12 cellular contexts compared by ENCODE assay signal in the genomic region with DNA sequence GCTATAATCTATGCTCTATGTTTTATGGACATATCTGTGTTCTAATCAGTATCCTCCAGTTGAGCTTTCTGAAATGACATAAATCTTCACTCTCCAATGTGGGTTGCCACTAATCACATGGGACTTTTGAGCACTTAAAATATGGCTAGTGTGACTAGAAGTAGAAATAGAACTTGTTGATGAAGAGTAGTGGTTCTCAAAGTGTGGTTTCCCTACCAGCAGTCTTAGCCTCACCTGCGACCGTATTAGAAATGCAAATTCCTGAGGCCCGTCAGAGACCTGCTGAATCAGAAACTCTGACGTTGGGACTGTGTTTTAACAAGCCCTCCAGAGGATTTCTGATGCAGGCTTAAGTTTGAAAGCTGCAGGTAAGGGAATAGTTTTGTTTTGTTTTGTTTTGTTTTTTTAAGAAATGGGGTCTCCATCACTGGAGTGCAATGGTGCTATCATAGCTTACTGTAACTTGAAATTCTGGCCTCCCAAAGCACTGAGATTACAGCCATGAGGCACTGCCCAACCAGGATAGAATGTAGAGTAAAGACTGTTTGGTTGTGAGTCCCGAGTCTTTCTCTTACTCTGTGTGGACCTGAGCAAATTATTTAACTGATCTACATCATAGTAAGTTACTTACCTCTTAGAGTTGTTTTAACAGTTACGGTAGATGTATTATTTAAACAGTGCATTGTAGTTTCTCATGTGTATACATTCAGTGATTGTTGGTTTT. TPM values are rescaled to one million over a fixed set of nuclear protein-coding genes. Genes with fewer than 3 reads are reported as not detected.
DNase-seq lines count a peak whose midpoint lies in the region; ATAC-seq and TF ChIP-seq lines count a peak whose summit lies in the region.
"Had no signal": no experiment of that assay in that cellular context is flagged by ENCODE, and none has a peak within 500 bp of the region (broad histone marks: within the 10 kb centered on the region; RNA-seq: fewer than 3 reads in every experiment).

No MANE protein-coding gene starts in this region.

- H3K4me2 ChIP-seq in KMS-11 (peak overlapping the region; percentile 72), trophoblast cell (ENCODE audit: low read length) (no peak overlapping the region)
- H3K4me2 ChIP-seq: BLaER1 had no signal

- H3K27ac ChIP-seq in KMS-11, result peak overlapping the region; percentile 57
- H3K27ac ChIP-seq in trophoblast cell (ENCODE audit: low read depth, low read length), result no peak overlapping the region
- H3K27ac ChIP-seq: BLaER1, VCaP had no signal

- WGBS in trophoblast cell (ENCODE audit: extremely low coverage, insufficient coverage, insufficient read length), result no CpG with 5 or more reads among the region's 6 CpGs

- H3K4me3 ChIP-seq in KMS-11 (IDR thresholded peaks at IDR 0.05; ENCODE audit: insufficient read depth, low read depth, low read length) (peak overlapping the region; percentile 70), trophoblast cell (ENCODE audit: low read depth, low read length) (no peak overlapping the region)
- H3K4me3 ChIP-seq: BLaER1 had no signal

- H4K8ac ChIP-seq in trophoblast cell (ENCODE audit: low read depth, low read length), result no peak overlapping the region

- H3K79me1 ChIP-seq in trophoblast cell (ENCODE audit: low read length), result no peaks in the 10 kb centered on the region

- H3K9ac ChIP-seq in KMS-11 (no peak overlapping the region; the same call in 1 of the 2 replicates), trophoblast cell (ENCODE audit: low read length) (no peak overlapping the region)
- H3K9ac ChIP-seq: BLaER1 had no signal

- no peak overlapping the region for H3K4ac ChIP-seq in trophoblast cell (ENCODE audit: low read depth, low read length)

- H4K12ac ChIP-seq in trophoblast cell (ENCODE audit: low read depth, low read length), result no peak overlapping the region

- no peaks in the 10 kb centered on the region for H4K20me1 ChIP-seq in KMS-11 (ENCODE audit: insufficient read depth)
- H4K20me1 ChIP-seq: BLaER1 had no signal

- no peak for TF ChIP-seq CTCF in KMS-11 (conservative IDR thresholded peaks at IDR 0.05; ENCODE audit: low read depth, low read length)

- H3K18ac ChIP-seq in trophoblast cell (ENCODE audit: low read length), result no peak overlapping the region

- H3K79me2 ChIP-seq in KMS-11 (ENCODE audit: insufficient read depth, low read depth) (no peaks in the 10 kb centered on the region), trophoblast cell (ENCODE audit: control insufficient read depth, insufficient read depth, low read length, poor library complexity) (no peaks in the 10 kb centered on the region)

- H3K27me3 ChIP-seq in KMS-11 (ENCODE audit: insufficient read depth, low read depth) (no peaks in the 10 kb centered on the region), trophoblast cell (ENCODE audit: insufficient read depth, low read length) (no peaks in the 10 kb centered on the region)
- H3K27me3 ChIP-seq: BLaER1 had no signal

- no peaks in the 10 kb centered on the region for H3K9me3 ChIP-seq in trophoblast cell (ENCODE audit: insufficient read depth, low read depth, low read length)

- no peak overlapping the region for H3K14ac ChIP-seq in trophoblast cell (ENCODE audit: low read length)

- ATAC-seq in GM18508 (IDR thresholded peaks at IDR 0.05; ENCODE audit: insufficient read depth, unreplicated experiment), result peak; percentile 78
- ATAC-seq in GM21381 (IDR thresholded peaks at IDR 0.05; ENCODE audit: unreplicated experiment), result peak; percentile 97
- ATAC-seq in HG02973 (IDR thresholded peaks at IDR 0.05; ENCODE audit: unreplicated experiment), result peak; percentile 96

- H3K36me3 ChIP-seq in KMS-11 (ENCODE audit: insufficient read depth) (peaks cover 6% of the 10 kb centered on the region; the same call in 1 of the 2 replicates), trophoblast cell (ENCODE audit: control insufficient read depth in 1 of 2, insufficient read depth in 2 of 2, low read length in 2 of 2) (peaks cover 6 to 13% of the 10 kb centered on the region in 2 experiments)

- H3K4me1 ChIP-seq in KMS-11 (ENCODE audit: low read depth, poor library complexity, severe bottlenecking) (peaks cover 42% of the 10 kb centered on the region), trophoblast cell (ENCODE audit: control insufficient read depth in 1 of 2, insufficient read depth in 2 of 2, low read length in 2 of 2) (no peaks in the 10 kb centered on the region)
- H3K4me1 ChIP-seq: BLaER1 had no signal

- H2BK12ac ChIP-seq in trophoblast cell (ENCODE audit: low read length), result no peak overlapping the region

- H2BK5ac ChIP-seq in trophoblast cell (ENCODE audit: low read depth, low read length, poor library complexity), result no peak overlapping the region

- H2AFZ ChIP-seq in KMS-11 (ENCODE audit: low read depth) (no peak overlapping the region), trophoblast cell (ENCODE audit: insufficient read depth, low read length, poor library complexity) (no peak overlapping the region)

- no peak overlapping the region for H2BK120ac ChIP-seq in trophoblast cell (ENCODE audit: insufficient read depth, low read length, poor library complexity)

- no peak overlapping the region for H4K91ac ChIP-seq in trophoblast cell (ENCODE audit: low read depth, low read length)

- H3K23ac ChIP-seq in trophoblast cell (ENCODE audit: low read length), result no peak overlapping the region

- no peak overlapping the region for H2AK5ac ChIP-seq in trophoblast cell (ENCODE audit: low read length)

- DNase-seq in stimulated activated CD4-positive, alpha-beta T cell treated with anti-CD3 and anti-CD28 coated beads, Interleukin-2, amount 100 ng/mL, for 24 hours, result no peak
- DNase-seq in COLO668 (lab: John Stamatoyannopoulos, UW; ENCODE audit: unreplicated experiment), result no peak
- DNase-seq in SKM-1 treated with dmso at 0.1 percent for 144 hours (lab: John Stamatoyannopoulos, UW; ENCODE audit: unreplicated experiment), result no peak
- DNase-seq in trophoblast cell, result no peak
- DNase-seq: NCI-H1694 treated with DMSO at 0.1 percent for 48 hours, occipital lobe had no signal

RNA-seq across cellular contexts. Expression of a gene that starts 21.7 kb away (rescaled TPM):
- polyA plus RNA-seq in trophoblast cell (2013), result 16.4 and 18.4 TPM in 2 replicates

RNA-seq across cellular contexts. Expression of a gene that starts 24.1 kb away (rescaled TPM):
- 21.3 TPM in 2 replicates for polyA plus RNA-seq in trophoblast cell (2013)

RNA-seq across cellular contexts. Expression of a gene that starts 24.4 kb away (rescaled TPM):
- polyA plus RNA-seq in trophoblast cell (2013), result 20.5 and 21.4 TPM in 2 replicates

RNA-seq across cellular contexts. Expression of a gene that starts 38.3 kb away (rescaled TPM):
- 24.2 and 24.6 TPM in 2 replicates for polyA plus RNA-seq in trophoblast cell (2013)
